8 cellular contexts compared by ENCODE assay signal in the genomic region with DNA sequence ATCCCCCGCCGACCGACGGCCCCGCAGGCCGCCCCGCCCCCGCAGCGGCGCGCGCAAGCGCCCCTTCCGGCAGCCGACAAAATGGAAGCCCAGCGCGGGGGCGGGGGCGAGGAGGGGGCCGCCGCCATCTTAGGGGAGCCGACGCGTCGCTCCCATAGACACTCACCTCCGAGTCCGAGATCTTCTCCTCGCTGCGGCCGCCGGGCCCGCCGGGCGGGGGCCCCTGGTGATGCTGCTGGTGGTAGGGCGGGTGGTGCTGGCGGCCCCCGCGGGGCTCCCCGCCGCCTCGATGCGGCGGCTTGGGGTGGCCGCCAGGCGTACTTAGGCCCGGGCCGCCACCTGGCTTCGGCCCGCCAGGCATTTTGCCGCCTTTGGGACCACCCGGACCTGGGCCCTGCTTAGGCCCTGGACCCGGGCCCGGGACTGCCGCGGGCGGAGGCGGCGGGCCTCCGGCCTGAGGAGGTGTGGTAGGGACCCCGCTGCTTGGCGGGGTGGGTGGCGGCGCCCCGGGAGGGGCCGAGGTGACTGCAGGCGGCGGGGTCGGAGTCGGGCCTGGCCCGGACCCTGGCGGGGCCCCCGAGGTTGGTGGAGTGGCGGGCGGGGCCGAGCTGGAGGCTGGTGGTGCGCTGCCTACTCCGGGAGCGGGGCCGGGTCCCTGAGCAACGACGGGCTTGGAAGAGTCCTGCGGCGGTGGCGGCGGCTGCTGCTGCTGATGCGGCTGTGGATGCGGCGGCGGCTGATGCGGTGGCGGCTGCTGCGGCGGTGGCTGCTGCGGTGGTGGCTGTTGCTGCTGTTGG. TPM values are rescaled to one million over a fixed set of nuclear protein-coding genes. Genes with fewer than 3 reads are reported as not detected.
DNase-seq lines count a peak whose midpoint lies in the region; ATAC-seq and TF ChIP-seq lines count a peak whose summit lies in the region.

No MANE protein-coding gene starts in this region.

- peak overlapping the region; percentile 95 for H3K4me2 ChIP-seq in HCT116 (ENCODE audit: low read length)

- BruUV-seq in HCT116 (replicated peaks; lab: Mats Ljungman, UMichigan): no TSS peak

- intact Hi-C loops in HCT116 (cut with micrococcal nuclease): loop anchor here (2.0 kb wide), 1 partner anchor 365 kb away; a partner anchor contains a TSS
- intact Hi-C loops in cardiac septum (cut with DNase I): loop anchor here (2.0 to 5.0 kb wide), 2 partner anchors 161 to 365 kb away; a partner anchor contains a TSS

- RAD21 ChIA-PET in HCT116 (lab: Charles Lee; ENCODE audit: low non-redundant PET in 1 of 2, low total read pairs in 2 of 2, uncharacterized antibody in 2 of 2, unreplicated experiment in 2 of 2): no interaction called here

- CTCF ChIA-PET in HCT116 (lab: Charles Lee): no interaction called here

- no peak for TF ChIP-seq RAD21 in HCT116 (IDR thresholded peaks at IDR 0.05; ENCODE audit: low read depth)

- ATAC-seq in HCT116: peak; percentile 56

- H3K4me1 ChIP-seq in HCT116 (ENCODE audit: control insufficient read depth in 1 of 2, insufficient read depth in 2 of 2, low read length in 2 of 2): peaks cover 8 to 25% of the 10 kb centered on the region in 2 experiments
- peaks cover 0 to 48% (median 34%) of the 10 kb centered on the region in 4 donors for H3K4me1 ChIP-seq in tibial nerve

- peak; percentile 82 for DNase-seq in EH (ENCODE audit: low read depth)
- no peak for DNase-seq in HCT116 (ENCODE audit: low read depth, low spot score)
- peak; percentile 56 for DNase-seq in NCI-H1048 (lab: John Stamatoyannopoulos, UW)
- peak; percentile 38 to 60 for DNase-seq in SW 1271 (lab: John Stamatoyannopoulos, UW)
- peak; percentile 84 for DNase-seq in activated naive CD8-positive, alpha-beta T cell treated with anti-CD3 and anti-CD28 coated beads, Interleukin-2, amount 50 U/mL, for 16 hours (ENCODE audit: low read depth, low spot score)
- DNase-seq in cardiac septum (ENCODE audit: low spot score): peak; percentile 94
- peak; percentile 59 for DNase-seq in pons (ENCODE audit: low spot score)
- peak; percentile 68 to 69 for DNase-seq in tibial nerve (ENCODE audit: low spot score in 2 of 2)

- peak in 1 of 2 donors; percentile 83 for TF ChIP-seq EP300 in tibial nerve (IDR thresholded peaks at IDR 0.05)

- H3K4me3 ChIP-seq in HCT116 (replicated peaks in 1 of 2; ENCODE audit: low read depth in 1 of 2, low read length in 2 of 2) (peak overlapping the region; percentile 69 to 85), tibial nerve (peak overlapping the region; percentile 90 to 100 (median 96))

- no peak overlapping the region for H2AFZ ChIP-seq in HCT116 (ENCODE audit: low read depth, low read length, poor library complexity, severe bottlenecking)

- H4K20me1 ChIP-seq in HCT116 (ENCODE audit: insufficient read depth): peaks cover 43% of the 10 kb centered on the region

- peak; percentile 62 for TF ChIP-seq POLR2A in HCT116 (IDR thresholded peaks at IDR 0.05; ENCODE audit: borderline replicate concordance, extremely low read depth, insufficient read depth, insufficient read length)
- TF ChIP-seq POLR2A in tibial nerve (IDR thresholded peaks at IDR 0.05): peak in 1 of 2 donors; percentile 62

- no peaks in the 10 kb centered on the region for H3K9me3 ChIP-seq in HCT116 (ENCODE audit: control insufficient read depth in 1 of 2, insufficient read depth in 1 of 2, low read depth in 1 of 2, low read length in 2 of 2)
- no peaks in the 10 kb centered on the region for H3K9me3 ChIP-seq in tibial nerve

- H3K27ac ChIP-seq in HCT116 (ENCODE audit: low read depth, low read length) (peak overlapping the region; percentile 97), tibial nerve (peak overlapping the region; percentile 97 to 100 (median 99))

- TF ChIP-seq CTCF in HCT116 (IDR thresholded peaks at IDR 0.05 in 2 of 3, conservative IDR thresholded peaks at IDR 0.05 in 1 of 3; ENCODE audit: borderline replicate concordance in 1 of 3, insufficient read depth in 1 of 3, low read depth in 2 of 3, low read length in 2 of 3) (no peak), tibial nerve (IDR thresholded peaks at IDR 0.05) (peak in 4 of 5 experiments; percentile 27 to 74 (median 51))

- peak overlapping the region; percentile 99 for H3K9ac ChIP-seq in HCT116 (ENCODE audit: low read length)

- WGBS in tibial nerve, 2 donors: 1% methylated on average over 51 to 60 of the region's 94 CpGs

- POLR2A ChIA-PET in HCT116 (lab: Charles Lee): interaction anchor here (0.7 to 1.6 kb wide), 4 partner anchors 10 to 326 kb away, joined by 3 to 16 read pairs (median 3); no protein-coding TSS in a partner anchor

- H3K9me2 ChIP-seq in HCT116 (ENCODE audit: insufficient read depth): no peaks in the 10 kb centered on the region

- peaks cover 44 to 46% of the 10 kb centered on the region in 2 experiments for H3K36me3 ChIP-seq in HCT116 (ENCODE audit: control insufficient read depth in 1 of 2, insufficient read depth in 2 of 2, low read length in 2 of 2)
- H3K36me3 ChIP-seq in tibial nerve: peaks cover 11 to 43% (median 19%) of the 10 kb centered on the region in 3 donors

- H3K27me3 ChIP-seq in HCT116 (ENCODE audit: insufficient read depth, low read length): no peaks in the 10 kb centered on the region
- no peaks in the 10 kb centered on the region for H3K27me3 ChIP-seq in tibial nerve

- peaks cover 57% of the 10 kb centered on the region for H3K79me2 ChIP-seq in HCT116 (ENCODE audit: insufficient read depth, low read length)

TF ChIP-seq in HCT116, 20 proteins besides CTCF, POLR2A, EP300 and RAD21 (continues in another document):
- TF ChIP-seq EGR1 (IDR thresholded peaks at IDR 0.05; ENCODE audit: low read depth) (peak; percentile 95), TCF7L2 (IDR thresholded peaks at IDR 0.05; ENCODE audit: borderline replicate concordance, extremely low read depth, insufficient read depth, insufficient read length) (no peak), CEBPB (IDR thresholded peaks at IDR 0.05; ENCODE audit: low read depth) (no peak), EZH2phosphoT487 (IDR thresholded peaks at IDR 0.05; ENCODE audit: borderline replicate concordance) (no peak), SIN3A (IDR thresholded peaks at IDR 0.05; ENCODE audit: low read depth) (0 out of 2 replicates have a peak, but pooled peaks have one; percentile 28), EZH2 (IDR thresholded peaks at IDR 0.05) (no peak), ZNF274 (IDR thresholded peaks at IDR 0.05; ENCODE audit: low read depth, low read length) (no peak), ELF1 (IDR thresholded peaks at IDR 0.05; ENCODE audit: borderline replicate concordance, low read depth) (no peak), SRF (IDR thresholded peaks at IDR 0.05; ENCODE audit: low read depth) (no peak), CBX3 (IDR thresholded peaks at IDR 0.05; ENCODE audit: low read depth) (0 out of 2 replicates have a peak, but pooled peaks have one; percentile 15), ZFX (IDR thresholded peaks at IDR 0.05) (peak; percentile 97), SP1 (IDR thresholded peaks at IDR 0.05; ENCODE audit: low read depth) (0 out of 2 replicates have a peak, but pooled peaks have one; percentile 20), FOSL1 (IDR thresholded peaks at IDR 0.05; ENCODE audit: low read depth) (no peak), YY1 (IDR thresholded peaks at IDR 0.05; ENCODE audit: extremely low read depth, insufficient replicate concordance, low read depth, low read length) (peak; percentile 99)
- TF ChIP-seq, protein P1, sequence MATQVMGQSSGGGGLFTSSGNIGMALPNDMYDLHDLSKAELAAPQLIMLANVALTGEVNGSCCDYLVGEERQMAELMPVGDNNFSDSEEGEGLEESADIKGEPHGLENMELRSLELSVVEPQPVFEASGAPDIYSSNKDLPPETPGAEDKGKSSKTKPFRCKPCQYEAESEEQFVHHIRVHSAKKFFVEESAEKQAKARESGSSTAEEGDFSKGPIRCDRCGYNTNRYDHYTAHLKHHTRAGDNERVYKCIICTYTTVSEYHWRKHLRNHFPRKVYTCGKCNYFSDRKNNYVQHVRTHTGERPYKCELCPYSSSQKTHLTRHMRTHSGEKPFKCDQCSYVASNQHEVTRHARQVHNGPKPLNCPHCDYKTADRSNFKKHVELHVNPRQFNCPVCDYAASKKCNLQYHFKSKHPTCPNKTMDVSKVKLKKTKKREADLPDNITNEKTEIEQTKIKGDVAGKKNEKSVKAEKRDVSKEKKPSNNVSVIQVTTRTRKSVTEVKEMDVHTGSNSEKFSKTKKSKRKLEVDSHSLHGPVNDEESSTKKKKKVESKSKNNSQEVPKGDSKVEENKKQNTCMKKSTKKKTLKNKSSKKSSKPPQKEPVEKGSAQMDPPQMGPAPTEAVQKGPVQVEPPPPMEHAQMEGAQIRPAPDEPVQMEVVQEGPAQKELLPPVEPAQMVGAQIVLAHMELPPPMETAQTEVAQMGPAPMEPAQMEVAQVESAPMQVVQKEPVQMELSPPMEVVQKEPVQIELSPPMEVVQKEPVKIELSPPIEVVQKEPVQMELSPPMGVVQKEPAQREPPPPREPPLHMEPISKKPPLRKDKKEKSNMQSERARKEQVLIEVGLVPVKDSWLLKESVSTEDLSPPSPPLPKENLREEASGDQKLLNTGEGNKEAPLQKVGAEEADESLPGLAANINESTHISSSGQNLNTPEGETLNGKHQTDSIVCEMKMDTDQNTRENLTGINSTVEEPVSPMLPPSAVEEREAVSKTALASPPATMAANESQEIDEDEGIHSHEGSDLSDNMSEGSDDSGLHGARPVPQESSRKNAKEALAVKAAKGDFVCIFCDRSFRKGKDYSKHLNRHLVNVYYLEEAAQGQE (IDR thresholded peaks at IDR 0.05; ENCODE audit: low read depth): no peak
- TF ChIP-seq, protein P2, sequence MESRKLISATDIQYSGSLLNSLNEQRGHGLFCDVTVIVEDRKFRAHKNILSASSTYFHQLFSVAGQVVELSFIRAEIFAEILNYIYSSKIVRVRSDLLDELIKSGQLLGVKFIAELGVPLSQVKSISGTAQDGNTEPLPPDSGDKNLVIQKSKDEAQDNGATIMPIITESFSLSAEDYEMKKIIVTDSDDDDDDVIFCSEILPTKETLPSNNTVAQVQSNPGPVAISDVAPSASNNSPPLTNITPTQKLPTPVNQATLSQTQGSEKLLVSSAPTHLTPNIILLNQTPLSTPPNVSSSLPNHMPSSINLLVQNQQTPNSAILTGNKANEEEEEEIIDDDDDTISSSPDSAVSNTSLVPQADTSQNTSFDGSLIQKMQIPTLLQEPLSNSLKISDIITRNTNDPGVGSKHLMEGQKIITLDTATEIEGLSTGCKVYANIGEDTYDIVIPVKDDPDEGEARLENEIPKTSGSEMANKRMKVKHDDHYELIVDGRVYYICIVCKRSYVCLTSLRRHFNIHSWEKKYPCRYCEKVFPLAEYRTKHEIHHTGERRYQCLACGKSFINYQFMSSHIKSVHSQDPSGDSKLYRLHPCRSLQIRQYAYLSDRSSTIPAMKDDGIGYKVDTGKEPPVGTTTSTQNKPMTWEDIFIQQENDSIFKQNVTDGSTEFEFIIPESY (IDR thresholded peaks at IDR 0.05; ENCODE audit: extremely low read depth, insufficient replicate concordance, low read length): no peak

RNA-seq across cellular contexts. Expression of a gene that starts 0.7 kb away (rescaled TPM):
- total RNA-seq in HCT116 (2021; ENCODE audit: unreplicated experiment) (327 TPM), cardiac septum (115 TPM), tibial nerve (100 to 1,000 TPM; 243 to 318 (median 267) TPM)
- 160 and 174 TPM in 2 replicates for polyA plus RNA-seq in HCT116 (2012)

Comparison
In these comparisons a context has a peak if more than half of its experiments do, and no peak if none do; other contexts are left out.
1. CTCF ChIP-seq: peak in tibial nerve (4 of 5); none in HCT116 (0 of 3).